In genomic region chrX:149006235-149006634, GRCh38 we compare ENCODE assay signal across 26 cellular contexts.
"Had no signal": no experiment of that assay in that cellular context is flagged by ENCODE, and none has a peak within 500 bp of the region (broad histone marks: within the 10 kb centered on the region; RNA-seq: fewer than 3 reads in every experiment).

No MANE protein-coding gene starts in this region.

- FAIRE-seq: urothelium cell line had no signal

- H3K27me3 ChIP-seq: stomach, suprapubic skin, testis, thyroid gland, tibial artery, tibial nerve, transverse colon, upper lobe of left lung, upper lobe of right lung, uterus, vagina had no signal

- H3K9me3 ChIP-seq: stomach, suprapubic skin, testis, thoracic aorta, thyroid gland, tibial artery, tibial nerve, transverse colon, upper lobe of left lung, upper lobe of right lung, uterus, vagina had no signal

- H3K36me3 ChIP-seq: stomach, suprapubic skin, thoracic aorta, thyroid gland, tibial artery, tibial nerve, transverse colon, upper lobe of left lung, upper lobe of right lung, uterus, vagina had no signal

- H3K4me3 ChIP-seq: stomach, suprapubic skin, testis, thoracic aorta, thyroid gland, tibial artery, tibial nerve, transverse colon, upper lobe of left lung, upper lobe of right lung, uterus, vagina had no signal

- H3K4me1 ChIP-seq: stomach, suprapubic skin, testis, thyroid gland, tibial artery, tibial nerve, transverse colon, upper lobe of left lung, upper lobe of right lung, uterus, vagina had no signal

- DNase-seq: stimulated activated CD4-positive, alpha-beta T cell treated with anti-CD3 and anti-CD28 coated beads, Interleukin-2, amount 100 ng/mL, for 48 hours; stimulated activated CD4-positive, alpha-beta T cell treated with anti-CD3 and anti-CD28 coated beads, Interleukin-4, amount 100 ng/mL, for 1 hour; stimulated activated CD4-positive, alpha-beta T cell treated with anti-CD3 and anti-CD28 coated beads, Interleukin-4, amount 100 ng/mL, for 24 hours; stimulated activated CD4-positive, alpha-beta T cell treated with anti-CD3 and anti-CD28 coated beads, Interleukin-4, amount 100 ng/mL, for 4 hours; stimulated activated CD8-positive, alpha-beta memory T cell treated with anti-CD3 and anti-CD28 coated beads, Interleukin-4, amount 100 ng/mL, for 48 hours; stimulated activated naive B cell treated with anti-CD40 and anti-IgM and Interleukin-4, amounts not matched to agents 10 μg/mL and 1 μg/mL and 100 μg/mL, for 72 hours; stimulated activated naive CD4-positive, alpha-beta T cell; stimulated activated naive CD4-positive, alpha-beta T cell treated with Interleukin-2 at 50 U/mL for 16 hours; stimulated activated naive CD8-positive, alpha-beta T cell treated with anti-CD3 and anti-CD28 coated beads, Interleukin-15, amount 100 ng/mL, for 72 hours; stimulated activated naive CD8-positive, alpha-beta T cell treated with anti-CD3 and anti-CD28 coated beads, Interleukin-15, Interleukin-2, amounts not matched to agents 100 U/mL and 50 U/mL, for 24 hours; stomach; testis; thyroid gland; tibial artery; transverse colon; trophoblast cell; upper lobe of left lung; upper lobe of right lung; uterus had no signal

- H3K27ac ChIP-seq: stomach, suprapubic skin, testis, thoracic aorta, thyroid gland, tibial artery, tibial nerve, transverse colon, upper lobe of left lung, upper lobe of right lung, uterus, vagina had no signal

- ATAC-seq: stimulated activated effector memory CD8-positive, alpha-beta T cell treated with anti-CD3 and anti-CD28 coated beads, Interleukin-12 subunit alpha, Interleukin-12 subunit beta, amount 100 ng/mL, for 72 hours; stimulated activated memory B cell treated with anti-CD40 and anti-IgM and Interleukin-4, amounts not matched to agents 10 μg/mL and 1 μg/mL and 100 μg/mL, for 72 hours; stimulated activated naive B cell treated with anti-CD40 and anti-IgM and Interleukin-4, amounts not matched to agents 10 μg/mL and 1 μg/mL and 100 μg/mL, for 72 hours; stimulated activated naive CD8-positive, alpha-beta T cell treated with anti-CD3 and anti-CD28 coated beads, Interleukin-15, amount 100 ng/mL, for 72 hours; stimulated activated naive CD8-positive, alpha-beta T cell treated with anti-CD3 and anti-CD28 coated beads, Interleukin-15, Interleukin-2, amounts not matched to agents 100 U/mL and 50 U/mL, for 24 hours; upper lobe of right lung had no signal
